1 cellular context compared by ENCODE assay signal in the genomic region with DNA sequence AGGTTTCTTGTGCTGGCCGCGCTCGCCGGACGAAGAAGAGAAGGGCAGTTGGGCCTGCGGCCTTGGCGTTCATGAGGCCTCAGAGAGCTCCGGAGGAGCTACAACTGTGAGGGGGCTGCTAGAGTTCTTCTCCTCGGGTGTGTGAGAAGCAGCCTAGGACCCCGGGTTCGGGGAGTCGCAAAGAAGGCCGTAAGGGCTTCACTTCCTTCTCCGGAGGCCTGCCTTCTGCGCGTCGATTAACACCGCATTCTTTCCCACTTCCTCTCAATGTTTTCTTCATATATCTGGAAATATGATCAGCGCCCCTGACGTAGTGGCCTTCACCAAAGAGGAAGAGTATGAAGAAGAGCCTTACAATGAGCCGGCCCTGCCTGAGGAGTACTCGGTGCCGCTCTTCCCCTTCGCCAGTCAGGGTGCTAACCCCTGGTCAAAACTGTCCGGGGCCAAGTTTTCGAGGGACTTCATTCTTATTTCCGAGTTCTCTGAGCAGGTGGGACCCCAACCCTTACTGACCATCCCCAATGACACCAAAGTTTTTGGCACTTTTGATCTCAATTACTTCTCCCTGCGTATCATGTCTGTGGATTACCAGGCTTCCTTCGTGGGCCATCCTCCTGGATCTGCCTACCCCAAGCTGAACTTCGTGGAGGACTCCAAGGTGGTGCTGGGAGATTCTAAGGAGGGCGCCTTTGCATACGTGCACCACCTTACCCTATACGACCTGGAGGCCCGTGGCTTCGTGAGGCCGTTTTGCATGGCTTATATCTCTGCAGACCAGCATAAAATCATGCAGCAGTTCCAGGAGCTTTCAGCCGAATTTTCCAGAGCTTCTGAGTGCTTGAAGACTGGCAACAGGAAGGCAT.
TF ChIP-seq lines count a peak whose summit lies in the region.

No MANE protein-coding gene starts in this region.

TF ChIP-seq in K562, 482 proteins besides CTCF, POLR2A, EP300 and RAD21 (continues in another document):
- peak; percentile 69; the same call in 1 of the 2 replicates for TF ChIP-seq SPI1 (IDR thresholded peaks at IDR 0.05; ENCODE audit: borderline replicate concordance, low read depth, low read length)
- TF ChIP-seq CBX5 (IDR thresholded peaks at IDR 0.05; ENCODE audit: borderline replicate concordance, low read depth) = no peak
- no peak for TF ChIP-seq BRCA1 (IDR thresholded peaks at IDR 0.05)
- no peak for TF ChIP-seq BRCA1 (CRISPR knock-in tag; IDR thresholded peaks at IDR 0.05)
- no peak for TF ChIP-seq ZNF124 (CRISPR knock-in tag; IDR thresholded peaks at IDR 0.05)
- no peak for TF ChIP-seq ZNF780A (CRISPR knock-in tag; IDR thresholded peaks at IDR 0.05)
- no peak for TF ChIP-seq TCF7 (IDR thresholded peaks at IDR 0.05; ENCODE audit: borderline replicate concordance)
- no peak for TF ChIP-seq MCM2 (IDR thresholded peaks at IDR 0.05; ENCODE audit: low read depth)
- TF ChIP-seq PHF21A (IDR thresholded peaks at IDR 0.05; ENCODE audit: borderline replicate concordance, low read depth) = no peak
- TF ChIP-seq TRIM24 (IDR thresholded peaks at IDR 0.05) = no peak
- TF ChIP-seq ZFX (CRISPR knock-in tag; IDR thresholded peaks at IDR 0.05) = peak; percentile 39; the same call in 1 of the 2 replicates
- TF ChIP-seq, protein P1, sequence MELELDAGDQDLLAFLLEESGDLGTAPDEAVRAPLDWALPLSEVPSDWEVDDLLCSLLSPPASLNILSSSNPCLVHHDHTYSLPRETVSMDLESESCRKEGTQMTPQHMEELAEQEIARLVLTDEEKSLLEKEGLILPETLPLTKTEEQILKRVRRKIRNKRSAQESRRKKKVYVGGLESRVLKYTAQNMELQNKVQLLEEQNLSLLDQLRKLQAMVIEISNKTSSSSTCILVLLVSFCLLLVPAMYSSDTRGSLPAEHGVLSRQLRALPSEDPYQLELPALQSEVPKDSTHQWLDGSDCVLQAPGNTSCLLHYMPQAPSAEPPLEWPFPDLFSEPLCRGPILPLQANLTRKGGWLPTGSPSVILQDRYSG (tag; conservative IDR thresholded peaks at IDR 0.05; ENCODE audit: low read depth) = no peak
- TF ChIP-seq, protein P2, sequence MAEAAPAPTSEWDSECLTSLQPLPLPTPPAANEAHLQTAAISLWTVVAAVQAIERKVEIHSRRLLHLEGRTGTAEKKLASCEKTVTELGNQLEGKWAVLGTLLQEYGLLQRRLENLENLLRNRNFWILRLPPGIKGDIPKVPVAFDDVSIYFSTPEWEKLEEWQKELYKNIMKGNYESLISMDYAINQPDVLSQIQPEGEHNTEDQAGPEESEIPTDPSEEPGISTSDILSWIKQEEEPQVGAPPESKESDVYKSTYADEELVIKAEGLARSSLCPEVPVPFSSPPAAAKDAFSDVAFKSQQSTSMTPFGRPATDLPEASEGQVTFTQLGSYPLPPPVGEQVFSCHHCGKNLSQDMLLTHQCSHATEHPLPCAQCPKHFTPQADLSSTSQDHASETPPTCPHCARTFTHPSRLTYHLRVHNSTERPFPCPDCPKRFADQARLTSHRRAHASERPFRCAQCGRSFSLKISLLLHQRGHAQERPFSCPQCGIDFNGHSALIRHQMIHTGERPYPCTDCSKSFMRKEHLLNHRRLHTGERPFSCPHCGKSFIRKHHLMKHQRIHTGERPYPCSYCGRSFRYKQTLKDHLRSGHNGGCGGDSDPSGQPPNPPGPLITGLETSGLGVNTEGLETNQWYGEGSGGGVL (CRISPR knock-in tag; IDR thresholded peaks at IDR 0.05) = no peak
- no peak for TF ChIP-seq ELF1 (tag; IDR thresholded peaks at IDR 0.05)
- TF ChIP-seq ELF2 (CRISPR knock-in tag; IDR thresholded peaks at IDR 0.05) = no peak
- no peak for TF ChIP-seq ZNF41 (CRISPR knock-in tag; conservative IDR thresholded peaks at IDR 0.05)
- no peak for TF ChIP-seq SMAD4 (CRISPR knock-in tag; conservative IDR thresholded peaks at IDR 0.05)
- TF ChIP-seq BRF1 (IDR thresholded peaks at IDR 0.05; ENCODE audit: borderline replicate concordance, extremely low read depth, insufficient read length) = no peak
- TF ChIP-seq CCNT2 (IDR thresholded peaks at IDR 0.05; ENCODE audit: borderline replicate concordance, extremely low read depth, insufficient read length, low read depth, low read length) = no peak
- no peak for TF ChIP-seq FOXJ3 (CRISPR knock-in tag; IDR thresholded peaks at IDR 0.05)
- 0 out of 2 replicates have a peak, but pooled peaks have one; percentile 6 for TF ChIP-seq FOSL1 (tag; conservative IDR thresholded peaks at IDR 0.05)
- TF ChIP-seq POLR3G (IDR thresholded peaks at IDR 0.05; ENCODE audit: extremely low read depth, insufficient read length, insufficient replicate concordance) = no peak
- no peak for TF ChIP-seq ZNF586 (CRISPR knock-in tag; conservative IDR thresholded peaks at IDR 0.05)
- TF ChIP-seq, protein P3, sequence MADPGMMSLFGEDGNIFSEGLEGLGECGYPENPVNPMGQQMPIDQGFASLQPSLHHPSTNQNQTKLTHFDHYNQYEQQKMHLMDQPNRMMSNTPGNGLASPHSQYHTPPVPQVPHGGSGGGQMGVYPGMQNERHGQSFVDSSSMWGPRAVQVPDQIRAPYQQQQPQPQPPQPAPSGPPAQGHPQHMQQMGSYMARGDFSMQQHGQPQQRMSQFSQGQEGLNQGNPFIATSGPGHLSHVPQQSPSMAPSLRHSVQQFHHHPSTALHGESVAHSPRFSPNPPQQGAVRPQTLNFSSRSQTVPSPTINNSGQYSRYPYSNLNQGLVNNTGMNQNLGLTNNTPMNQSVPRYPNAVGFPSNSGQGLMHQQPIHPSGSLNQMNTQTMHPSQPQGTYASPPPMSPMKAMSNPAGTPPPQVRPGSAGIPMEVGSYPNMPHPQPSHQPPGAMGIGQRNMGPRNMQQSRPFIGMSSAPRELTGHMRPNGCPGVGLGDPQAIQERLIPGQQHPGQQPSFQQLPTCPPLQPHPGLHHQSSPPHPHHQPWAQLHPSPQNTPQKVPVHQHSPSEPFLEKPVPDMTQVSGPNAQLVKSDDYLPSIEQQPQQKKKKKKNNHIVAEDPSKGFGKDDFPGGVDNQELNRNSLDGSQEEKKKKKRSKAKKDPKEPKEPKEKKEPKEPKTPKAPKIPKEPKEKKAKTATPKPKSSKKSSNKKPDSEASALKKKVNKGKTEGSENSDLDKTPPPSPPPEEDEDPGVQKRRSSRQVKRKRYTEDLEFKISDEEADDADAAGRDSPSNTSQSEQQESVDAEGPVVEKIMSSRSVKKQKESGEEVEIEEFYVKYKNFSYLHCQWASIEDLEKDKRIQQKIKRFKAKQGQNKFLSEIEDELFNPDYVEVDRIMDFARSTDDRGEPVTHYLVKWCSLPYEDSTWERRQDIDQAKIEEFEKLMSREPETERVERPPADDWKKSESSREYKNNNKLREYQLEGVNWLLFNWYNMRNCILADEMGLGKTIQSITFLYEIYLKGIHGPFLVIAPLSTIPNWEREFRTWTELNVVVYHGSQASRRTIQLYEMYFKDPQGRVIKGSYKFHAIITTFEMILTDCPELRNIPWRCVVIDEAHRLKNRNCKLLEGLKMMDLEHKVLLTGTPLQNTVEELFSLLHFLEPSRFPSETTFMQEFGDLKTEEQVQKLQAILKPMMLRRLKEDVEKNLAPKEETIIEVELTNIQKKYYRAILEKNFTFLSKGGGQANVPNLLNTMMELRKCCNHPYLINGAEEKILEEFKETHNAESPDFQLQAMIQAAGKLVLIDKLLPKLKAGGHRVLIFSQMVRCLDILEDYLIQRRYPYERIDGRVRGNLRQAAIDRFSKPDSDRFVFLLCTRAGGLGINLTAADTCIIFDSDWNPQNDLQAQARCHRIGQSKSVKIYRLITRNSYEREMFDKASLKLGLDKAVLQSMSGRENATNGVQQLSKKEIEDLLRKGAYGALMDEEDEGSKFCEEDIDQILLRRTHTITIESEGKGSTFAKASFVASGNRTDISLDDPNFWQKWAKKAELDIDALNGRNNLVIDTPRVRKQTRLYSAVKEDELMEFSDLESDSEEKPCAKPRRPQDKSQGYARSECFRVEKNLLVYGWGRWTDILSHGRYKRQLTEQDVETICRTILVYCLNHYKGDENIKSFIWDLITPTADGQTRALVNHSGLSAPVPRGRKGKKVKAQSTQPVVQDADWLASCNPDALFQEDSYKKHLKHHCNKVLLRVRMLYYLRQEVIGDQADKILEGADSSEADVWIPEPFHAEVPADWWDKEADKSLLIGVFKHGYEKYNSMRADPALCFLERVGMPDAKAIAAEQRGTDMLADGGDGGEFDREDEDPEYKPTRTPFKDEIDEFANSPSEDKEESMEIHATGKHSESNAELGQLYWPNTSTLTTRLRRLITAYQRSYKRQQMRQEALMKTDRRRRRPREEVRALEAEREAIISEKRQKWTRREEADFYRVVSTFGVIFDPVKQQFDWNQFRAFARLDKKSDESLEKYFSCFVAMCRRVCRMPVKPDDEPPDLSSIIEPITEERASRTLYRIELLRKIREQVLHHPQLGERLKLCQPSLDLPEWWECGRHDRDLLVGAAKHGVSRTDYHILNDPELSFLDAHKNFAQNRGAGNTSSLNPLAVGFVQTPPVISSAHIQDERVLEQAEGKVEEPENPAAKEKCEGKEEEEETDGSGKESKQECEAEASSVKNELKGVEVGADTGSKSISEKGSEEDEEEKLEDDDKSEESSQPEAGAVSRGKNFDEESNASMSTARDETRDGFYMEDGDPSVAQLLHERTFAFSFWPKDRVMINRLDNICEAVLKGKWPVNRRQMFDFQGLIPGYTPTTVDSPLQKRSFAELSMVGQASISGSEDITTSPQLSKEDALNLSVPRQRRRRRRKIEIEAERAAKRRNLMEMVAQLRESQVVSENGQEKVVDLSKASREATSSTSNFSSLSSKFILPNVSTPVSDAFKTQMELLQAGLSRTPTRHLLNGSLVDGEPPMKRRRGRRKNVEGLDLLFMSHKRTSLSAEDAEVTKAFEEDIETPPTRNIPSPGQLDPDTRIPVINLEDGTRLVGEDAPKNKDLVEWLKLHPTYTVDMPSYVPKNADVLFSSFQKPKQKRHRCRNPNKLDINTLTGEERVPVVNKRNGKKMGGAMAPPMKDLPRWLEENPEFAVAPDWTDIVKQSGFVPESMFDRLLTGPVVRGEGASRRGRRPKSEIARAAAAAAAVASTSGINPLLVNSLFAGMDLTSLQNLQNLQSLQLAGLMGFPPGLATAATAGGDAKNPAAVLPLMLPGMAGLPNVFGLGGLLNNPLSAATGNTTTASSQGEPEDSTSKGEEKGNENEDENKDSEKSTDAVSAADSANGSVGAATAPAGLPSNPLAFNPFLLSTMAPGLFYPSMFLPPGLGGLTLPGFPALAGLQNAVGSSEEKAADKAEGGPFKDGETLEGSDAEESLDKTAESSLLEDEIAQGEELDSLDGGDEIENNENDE (IDR thresholded peaks at IDR 0.05; ENCODE audit: low read depth, low read length) = no peak
- TF ChIP-seq ZFP30 (CRISPR knock-in tag; IDR thresholded peaks at IDR 0.05; ENCODE audit: borderline replicate concordance) = no peak
- no peak for TF ChIP-seq RBBP5 (IDR thresholded peaks at IDR 0.05; ENCODE audit: borderline replicate concordance, insufficient read depth, low read length, poor library complexity, severe bottlenecking)
- no peak for TF ChIP-seq ZNF696 (CRISPR knock-in tag; conservative IDR thresholded peaks at IDR 0.05)
- TF ChIP-seq SAP30 (IDR thresholded peaks at IDR 0.05; ENCODE audit: borderline replicate concordance, insufficient read depth, low read depth, low read length, poor library complexity, severe bottlenecking) = peak; percentile 81
- TF ChIP-seq HDAC1 (IDR thresholded peaks at IDR 0.05) = 0 out of 4 replicates have a peak, but pooled peaks of 1 of the 2 experiments have one; percentile 1
- TF ChIP-seq XRCC4 (IDR thresholded peaks at IDR 0.05; ENCODE audit: extremely low read depth, insufficient read depth, insufficient read length) = no peak
- no peak for TF ChIP-seq NRF1 (conservative IDR thresholded peaks at IDR 0.05 in 1 of 2, IDR thresholded peaks at IDR 0.05 in 1 of 2)
- TF ChIP-seq, protein P4, sequence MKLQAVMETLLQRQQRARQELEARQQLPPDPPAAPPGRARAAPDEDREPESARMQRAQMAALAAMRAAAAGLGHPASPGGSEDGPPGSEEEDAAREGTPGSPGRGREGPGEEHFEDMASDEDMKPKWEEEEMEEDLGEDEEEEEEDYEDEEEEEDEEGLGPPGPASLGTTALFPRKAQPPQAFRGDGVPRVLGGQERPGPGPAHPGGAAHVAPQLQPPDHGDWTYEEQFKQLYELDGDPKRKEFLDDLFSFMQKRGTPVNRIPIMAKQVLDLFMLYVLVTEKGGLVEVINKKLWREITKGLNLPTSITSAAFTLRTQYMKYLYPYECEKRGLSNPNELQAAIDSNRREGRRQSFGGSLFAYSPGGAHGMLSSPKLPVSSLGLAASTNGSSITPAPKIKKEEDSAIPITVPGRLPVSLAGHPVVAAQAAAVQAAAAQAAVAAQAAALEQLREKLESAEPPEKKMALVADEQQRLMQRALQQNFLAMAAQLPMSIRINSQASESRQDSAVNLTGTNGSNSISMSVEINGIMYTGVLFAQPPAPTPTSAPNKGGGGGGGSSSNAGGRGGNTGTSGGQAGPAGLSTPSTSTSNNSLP (IDR thresholded peaks at IDR 0.05; ENCODE audit: borderline replicate concordance, low read depth, low read length) = no peak
- TF ChIP-seq ZNF830 (CRISPR knock-in tag; IDR thresholded peaks at IDR 0.05) = no peak
- no peak for TF ChIP-seq STAG1 (CRISPR knock-in tag; IDR thresholded peaks at IDR 0.05; ENCODE audit: borderline replicate concordance)
- 0 out of 4 replicates have a peak, but pooled peaks of 1 of the 2 experiments have one; percentile 5 for TF ChIP-seq TEAD1 (CRISPR knock-in tag; IDR thresholded peaks at IDR 0.05)
- no peak for TF ChIP-seq ETS2 (tag; IDR thresholded peaks at IDR 0.05; ENCODE audit: borderline replicate concordance, poor library complexity, severe bottlenecking)
- TF ChIP-seq U2AF1 (optimal IDR thresholded peaks at IDR 0.05; ENCODE audit: low read depth, low read length) = no peak
- no peak for TF ChIP-seq ZFP1 (CRISPR knock-in tag; IDR thresholded peaks at IDR 0.05)
- no peak for TF ChIP-seq HMGN3 (IDR thresholded peaks at IDR 0.05; ENCODE audit: borderline replicate concordance, extremely low read depth, insufficient read length, low read depth, low read length)
- TF ChIP-seq JUN (IDR thresholded peaks at IDR 0.05; ENCODE audit: borderline replicate concordance, low read depth, low read length) = no peak
- no peak for TF ChIP-seq JUN (CRISPR knock-in tag; IDR thresholded peaks at IDR 0.05; ENCODE audit: borderline replicate concordance)
